12 cellular contexts compared by ENCODE assay signal in genomic region chr15:34753236-34753894, GRCh38. TPM values are rescaled to one million over a fixed set of nuclear protein-coding genes. Genes with fewer than 3 reads are reported as not detected.
DNase-seq lines count a peak whose midpoint lies in the region; ATAC-seq and TF ChIP-seq lines count a peak whose summit lies in the region.
"Had no signal": no experiment of that assay in that cellular context is flagged by ENCODE, and none has a peak within 500 bp of the region (broad histone marks: within the 10 kb centered on the region; RNA-seq: fewer than 3 reads in every experiment).

No MANE protein-coding gene starts in this region.

- DNase-seq in AG04450 (ENCODE audit: low read depth, low spot score) (peak; percentile 27), brain microvascular endothelial cell (peak; percentile 50), kidney epithelial cell (ENCODE audit: low read depth) (peak; percentile 9), NCI-H2227 (lab: John Stamatoyannopoulos, UW; ENCODE audit: unreplicated experiment) (no peak)
- no peak for DNase-seq in effector CD4-positive, alpha-beta T cell
- DNase-seq: activated effector memory CD4-positive, alpha-beta T cell treated with Interleukin-2 at 50 U/mL for 16 hours; NCI-H510A treated with DMSO at 0.1 percent for 48 hours had no signal

- no peaks in the 10 kb centered on the region for H3K36me3 Mint-ChIP-seq in stimulated activated memory B cell treated with anti-CD40 and anti-IgM and Interleukin-4, amounts not matched to agents 10 μg/mL and 1 μg/mL and 100 μg/mL, for 72 hours

- CTCF ChIA-PET in AG04450 (lab: Charles Lee): no interaction called here

- H3K27ac ChIP-seq in AG04450 (ENCODE audit: low read depth, low read length) (no peak overlapping the region), brain microvascular endothelial cell (no peak overlapping the region)

- no peaks in the 10 kb centered on the region for H3K36me3 ChIP-seq in brain microvascular endothelial cell (replicated peaks)
- no peaks in the 10 kb centered on the region for H3K36me3 ChIP-seq in kidney epithelial cell (ENCODE audit: control insufficient read depth, insufficient read depth, low read length)

- H3K27ac Mint-ChIP-seq in stimulated activated memory B cell treated with anti-CD40 and anti-IgM and Interleukin-4, amounts not matched to agents 10 μg/mL and 1 μg/mL and 100 μg/mL, for 72 hours: no peak overlapping the region

- TF ChIP-seq EP300 in Ishikawa (IDR thresholded peaks at IDR 0.05; ENCODE audit: borderline replicate concordance): no peak

- POLR2A ChIA-PET in AG04450 (lab: Yijun Ruan, JAX): interaction anchor here (0.6 kb wide), 1 partner anchor 99 kb away, joined by 4 read pairs; no protein-coding TSS in a partner anchor

- peaks cover 12% of the 10 kb centered on the region for H3K4me1 Mint-ChIP-seq in stimulated activated memory B cell treated with anti-CD40 and anti-IgM and Interleukin-4, amounts not matched to agents 10 μg/mL and 1 μg/mL and 100 μg/mL, for 72 hours

- in situ Hi-C loops in brain microvascular endothelial cell (cut with HindIII; ENCODE audit: low pct_ligation_motif_present, low sequenced_read_pairs): no loop called here

- H3K9me3 Mint-ChIP-seq in stimulated activated memory B cell treated with anti-CD40 and anti-IgM and Interleukin-4, amounts not matched to agents 10 μg/mL and 1 μg/mL and 100 μg/mL, for 72 hours: no peaks in the 10 kb centered on the region

- H3K9me3 ChIP-seq in AG04450 (ENCODE audit: control insufficient read depth, insufficient read depth, low read length): peaks cover 3% of the 10 kb centered on the region; the same call in 1 of the 2 replicates
- H3K9me3 ChIP-seq: Caco-2 had no signal

- TF ChIP-seq RAD21 in Ishikawa (IDR thresholded peaks at IDR 0.05; ENCODE audit: low read depth): no peak

- H3K4me3 Mint-ChIP-seq in stimulated activated memory B cell treated with anti-CD40 and anti-IgM and Interleukin-4, amounts not matched to agents 10 μg/mL and 1 μg/mL and 100 μg/mL, for 72 hours: no peak overlapping the region

- no peak for ATAC-seq in stimulated activated memory B cell treated with anti-CD40 and anti-IgM and Interleukin-4, amounts not matched to agents 10 μg/mL and 1 μg/mL and 100 μg/mL, for 72 hours
- ATAC-seq in HG03460 (IDR thresholded peaks at IDR 0.05; ENCODE audit: unreplicated experiment): no peak

- TF ChIP-seq CTCF in AG04450 (IDR thresholded peaks at IDR 0.05; ENCODE audit: low read depth, low read length): no peak
- no peak for TF ChIP-seq CTCF in brain microvascular endothelial cell (IDR thresholded peaks at IDR 0.05; ENCODE audit: low read depth, low read length, missing control alignments)
- no peak for TF ChIP-seq CTCF in kidney epithelial cell (IDR thresholded peaks at IDR 0.05; ENCODE audit: insufficient read depth, low read length, poor library complexity, severe bottlenecking)

- H3K27me3 Mint-ChIP-seq in stimulated activated memory B cell treated with anti-CD40 and anti-IgM and Interleukin-4, amounts not matched to agents 10 μg/mL and 1 μg/mL and 100 μg/mL, for 72 hours: peaks cover 70% of the 10 kb centered on the region

- H3K4me3 ChIP-seq in AG04450 (ENCODE audit: low read depth, low read length): no peak overlapping the region
- no peak overlapping the region for H3K4me3 ChIP-seq in brain microvascular endothelial cell (ENCODE audit: low read depth, low read length)
- H3K4me3 ChIP-seq in kidney epithelial cell (ENCODE audit: low read depth, low read length): no peak overlapping the region

- H3K27me3 ChIP-seq in AG04450 (ENCODE audit: control insufficient read depth, insufficient read depth, low read length) (peaks cover 44% of the 10 kb centered on the region), brain microvascular endothelial cell (replicated peaks) (peaks cover 29% of the 10 kb centered on the region), kidney epithelial cell (ENCODE audit: control insufficient read depth, insufficient read depth, low read length) (peaks cover 29% of the 10 kb centered on the region)

TF ChIP-seq in Ishikawa, 13 proteins besides CTCF, POLR2A, EP300 and RAD21:
- TF ChIP-seq YY1 (IDR thresholded peaks at IDR 0.05; ENCODE audit: low read depth): no peak
- TF ChIP-seq REST (IDR thresholded peaks at IDR 0.05; ENCODE audit: low read depth): peak; percentile 92
TF ChIP-seq in Ishikawa: peak in this region for 1.

RNA-seq across cellular contexts. Expression of gene GJD2, which starts 1.4 kb away (rescaled TPM):
- polyA plus RNA-seq in AG04450 (2011; rRNA removed): not detected in 2 replicates
- not detected in 2 replicates for polyA minus RNA-seq in AG04450 (2011; rRNA and poly(A)+ RNA removed)
- not detected in 2 replicates for total RNA-seq in kidney epithelial cell
- total RNA-seq: Caco-2, mononuclear cell had no signal

RNA-seq across cellular contexts. Expression of gene ACTC1, which starts 42.0 kb away (rescaled TPM):
- polyA plus RNA-seq in AG04450 (2011; rRNA removed): 0.46 and 0.48 TPM in 2 replicates
- 0.51 and 0.74 TPM in 2 replicates for polyA minus RNA-seq in AG04450 (2011; rRNA and poly(A)+ RNA removed)
- total RNA-seq in kidney epithelial cell: not detected in 2 replicates
- total RNA-seq: Caco-2, mononuclear cell had no signal

Comparison
In these comparisons a context has a peak if more than half of its experiments do, and no peak if none do; other contexts are left out.
1. DNase-seq: peak in AG04450 (single experiment), brain microvascular endothelial cell (single experiment) and kidney epithelial cell (single experiment); none in effector CD4-positive, alpha-beta T cell (single experiment) and NCI-H2227 (single experiment).